Comparison of ENCODE assay signal across 18 cellular contexts in the genomic region with DNA sequence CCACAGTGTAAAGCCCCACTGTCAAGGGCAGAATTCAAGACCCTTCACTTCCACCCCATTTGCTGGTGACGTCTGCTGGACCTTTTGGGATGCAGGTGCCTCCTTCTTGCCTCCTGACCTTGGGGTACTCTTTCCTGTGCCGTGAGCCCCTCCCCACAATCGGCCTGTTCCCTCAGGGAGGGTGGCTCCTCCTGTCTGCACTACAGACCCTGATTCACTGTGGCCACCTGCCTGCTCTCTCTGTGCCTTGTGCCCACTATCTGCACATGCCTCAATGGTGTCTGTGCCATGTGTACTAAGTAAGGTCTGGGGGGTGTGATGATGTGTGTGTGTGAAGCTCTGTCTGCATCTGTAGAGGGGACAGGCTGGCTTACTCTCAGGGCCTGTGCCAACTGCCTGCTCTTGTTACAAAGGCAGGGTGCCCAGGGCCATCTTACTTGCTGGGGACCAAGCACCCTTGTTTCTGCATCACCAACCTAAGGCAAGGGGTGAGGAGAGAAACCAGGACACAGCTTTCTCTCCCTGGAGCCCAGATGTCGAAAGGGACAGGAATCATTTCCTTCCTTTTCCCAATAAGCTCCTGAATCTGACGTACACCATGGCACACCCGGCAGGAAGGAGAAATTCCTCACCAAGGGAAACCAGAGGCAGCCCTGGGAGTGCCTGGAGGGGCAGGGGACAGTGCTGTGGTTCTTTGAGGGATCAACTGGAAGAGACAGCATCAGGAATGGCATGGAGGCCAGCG. TPM values are rescaled to one million over a fixed set of nuclear protein-coding genes. Genes with fewer than 3 reads are reported as not detected.
DNase-seq lines count a peak whose midpoint lies in the region; ATAC-seq, FAIRE-seq and TF ChIP-seq lines count a peak whose summit lies in the region.
"Had no signal": no experiment of that assay in that cellular context is flagged by ENCODE, and none has a peak within 500 bp of the region (broad histone marks: within the 10 kb centered on the region; RNA-seq: fewer than 3 reads in every experiment).

No MANE protein-coding gene starts in this region.

- no peak overlapping the region for H2BK15ac ChIP-seq in H1 (ENCODE audit: low read length)

- no peak overlapping the region for H2BK120ac ChIP-seq in H1 (replicated peaks; ENCODE audit: low read depth, low read length)

- H3K4me3 ChIP-seq in heart left ventricle (peak overlapping the region in 8 of 12 donors; percentile 8 to 73 (median 24)), H1 (ENCODE audit: extremely low read depth in 1 of 4, insufficient read depth in 2 of 4, low read depth in 3 of 4, low read length in 4 of 4) (no peak overlapping the region), thyroid gland (replicated peaks in 1 of 3) (no peak overlapping the region)
- H3K4me3 ChIP-seq: A549, adrenal gland, mucosa of descending colon had no signal

- peaks cover 2% of the 10 kb centered on the region for H3K27me3 Mint-ChIP-seq in neural crest cell (ENCODE audit: low read depth)
- H3K27me3 Mint-ChIP-seq: activated CD4-positive, alpha-beta memory T cell treated with anti-CD3 and anti-CD28 coated beads for 36 hours; progenitor cell of endocrine pancreas; type B pancreatic cell had no signal

- no peak for TF ChIP-seq CTCF in heart left ventricle (IDR thresholded peaks at IDR 0.05)
- no peak for TF ChIP-seq CTCF in H1 (IDR thresholded peaks at IDR 0.05; ENCODE audit: control extremely low read depth in 1 of 3, insufficient read depth in 1 of 3, low read depth in 1 of 3, low read length in 3 of 3)
- no peak for TF ChIP-seq CTCF in neural crest cell (conservative IDR thresholded peaks at IDR 0.05)
- TF ChIP-seq CTCF in thyroid gland (IDR thresholded peaks at IDR 0.05), result no peak

- H4K5ac ChIP-seq in H1 (ENCODE audit: insufficient read length, low read depth, low read length), result no peak overlapping the region

- no peak overlapping the region for H3K14ac ChIP-seq in H1 (ENCODE audit: insufficient read length)

- FAIRE-seq in H1 (lab: Jason Lieb, UNC), result no peak
- FAIRE-seq: A549 had no signal

- DNase-seq in heart left ventricle (peak in 1 of 5 donors; percentile 42), left cardiac atrium (no peak), H1 (ENCODE audit: low read depth in 1 of 2, low spot score in 2 of 2) (no peak), neural crest cell (ENCODE audit: low read depth, low spot score) (no peak), thyroid gland (no peak), DMS153 (lab: John Stamatoyannopoulos, UW) (no peak)
- DNase-seq in stimulated activated naive CD4-positive, alpha-beta T cell (lab: John Stamatoyannopoulos, UW), result no peak
- DNase-seq: activated CD4-positive, alpha-beta memory T cell treated with anti-CD3 and anti-CD28 coated beads for 36 hours; immature natural killer cell; MM.1S; mucosa of descending colon; NCI-H2029 treated with DMSO at 0.1 percent for 48 hours; NCI-H69 had no signal

- H2AFZ ChIP-seq in H1 (ENCODE audit: low read length), result no peak overlapping the region

- no peaks in the 10 kb centered on the region for H3K9me3 Mint-ChIP-seq in neural crest cell
- H3K9me3 Mint-ChIP-seq: activated CD4-positive, alpha-beta memory T cell treated with anti-CD3 and anti-CD28 coated beads for 36 hours; immature natural killer cell; type B pancreatic cell had no signal

- 68 to 77% (median 69%) methylated on average over 6 to 7 of the region's 7 CpGs for WGBS in heart left ventricle, 4 donors
- 87% methylated on average over 7 of the region's 7 CpGs; no CpG with 5 or more reads in 1 of the 2 experiments for WGBS in H1 (ENCODE audit: extremely low coverage in 1 of 2, insufficient coverage in 1 of 2, insufficient read length in 1 of 2, insufficient replicate concordance in 2 of 2, low coverage in 1 of 2, low lambda C conversion rate in 2 of 2, missing lambda C conversion rate in 1 of 2), 2 experiments
- WGBS in thyroid gland, 2 donors, result 77 to 85% methylated on average over 7 of the region's 7 CpGs

- no peaks in the 10 kb centered on the region for H3K36me3 Mint-ChIP-seq in neural crest cell (ENCODE audit: low read depth)

- H3K56ac ChIP-seq in H1 (replicated peaks; ENCODE audit: insufficient read length, low read depth, low read length), result no peak overlapping the region

- H3K27ac ChIP-seq in heart left ventricle (peak overlapping the region; percentile 22 to 98 (median 78)), H1 (ENCODE audit: low read depth, low read length) (no peak overlapping the region), thyroid gland (peak overlapping the region; percentile 12 to 74 (median 58))
- H3K27ac ChIP-seq: A549 had no signal

- peak overlapping the region; percentile 61 for H3K4me3 Mint-ChIP-seq in neural crest cell
- H3K4me3 Mint-ChIP-seq: activated CD4-positive, alpha-beta memory T cell treated with anti-CD3 and anti-CD28 coated beads for 36 hours; immature natural killer cell; type B pancreatic cell had no signal

- no peak overlapping the region for H4K91ac ChIP-seq in H1 (replicated peaks; ENCODE audit: insufficient read length, low read length)

- H3K79me2 ChIP-seq in H1 (ENCODE audit: control insufficient read depth in 1 of 2, insufficient read depth in 2 of 2, low read length in 2 of 2), result no peaks in the 10 kb centered on the region

- H3K36me3 ChIP-seq in heart left ventricle (peaks cover 0 to 23% (median 17%) of the 10 kb centered on the region in 9 donors), H1 (ENCODE audit: control insufficient read depth in 2 of 4, insufficient read depth in 4 of 4, low read length in 3 of 4) (no peaks in the 10 kb centered on the region), thyroid gland (peaks cover 8 to 9% of the 10 kb centered on the region in 2 donors)

- no peak for TF ChIP-seq RAD21 in H1 (IDR thresholded peaks at IDR 0.05 in 1 of 2, conservative IDR thresholded peaks at IDR 0.05 in 1 of 2; ENCODE audit: low read depth in 2 of 2, low read length in 2 of 2)

- ATAC-seq in heart left ventricle (peak in 1 of 4 donors; percentile 50), left cardiac atrium (no peak), HG02588 (IDR thresholded peaks at IDR 0.05; ENCODE audit: unreplicated experiment) (no peak)
- ATAC-seq: A549, mucosa of descending colon had no signal

- no peak overlapping the region for H3K4ac ChIP-seq in H1 (replicated peaks; ENCODE audit: insufficient read length, low read depth, low read length)

- TF ChIP-seq EP300 in H1 (IDR thresholded peaks at IDR 0.05; ENCODE audit: borderline replicate concordance in 1 of 2, low read depth in 2 of 2, low read length in 2 of 2), result no peak

- no peak overlapping the region; the same call in 1 of the 2 replicates for H4K8ac ChIP-seq in H1 (ENCODE audit: extremely low read depth, insufficient read depth, low read length)

- H2AK5ac ChIP-seq in H1 (ENCODE audit: low read depth, low read length), result no peak overlapping the region

- no peak overlapping the region for H2BK20ac ChIP-seq in H1 (ENCODE audit: low read length)

- 0 out of 2 replicates have a peak overlapping the region, but pooled peaks have one; percentile 17 for H2BK12ac ChIP-seq in H1 (ENCODE audit: low read depth, low read length)

- H3K18ac ChIP-seq in H1 (ENCODE audit: extremely low read depth, low read length), result no peak overlapping the region

- no peak overlapping the region for H2BK5ac ChIP-seq in H1 (ENCODE audit: low read depth, low read length)

- no peaks in the 10 kb centered on the region; the same call in 1 of the 2 replicates for H3K79me1 ChIP-seq in H1 (ENCODE audit: low read depth, low read length)

- H3K27me3 ChIP-seq in heart left ventricle (no peaks in the 10 kb centered on the region), H1 (replicated peaks in 1 of 4; ENCODE audit: control insufficient read depth in 3 of 4, extremely low read depth in 1 of 4, insufficient read depth in 3 of 4, low read length in 3 of 4) (peaks cover 0 to 17% (median 6%) of the 10 kb centered on the region in 4 experiments; a peak in 4 of 7 replicates), thyroid gland (no peaks in the 10 kb centered on the region)
- H3K27me3 ChIP-seq: adrenal gland had no signal

- no peak overlapping the region for H3K9ac ChIP-seq in H1 (replicated peaks in 1 of 4; ENCODE audit: extremely low read depth in 1 of 4, low read depth in 3 of 4, low read length in 3 of 4)

- H3K27ac Mint-ChIP-seq in neural crest cell (ENCODE audit: unreplicated experiment), result peak overlapping the region; percentile 92
- H3K27ac Mint-ChIP-seq: activated CD4-positive, alpha-beta memory T cell treated with anti-CD3 and anti-CD28 coated beads for 36 hours; progenitor cell of endocrine pancreas; type B pancreatic cell had no signal

- TF ChIP-seq POLR2A in heart left ventricle (IDR thresholded peaks at IDR 0.05) (no peak), H1 (IDR thresholded peaks at IDR 0.05; ENCODE audit: control extremely low read depth in 1 of 2, low read depth in 2 of 2, low read length in 2 of 2) (no peak), thyroid gland (IDR thresholded peaks at IDR 0.05) (no peak)

- CTCF ChIA-PET in H1 (lab: Charles Lee; ENCODE audit: partially characterized antibody), result interaction anchor here (0.8 to 8.0 kb wide), 6 partner anchors 11 to 908 kb away, joined by 3 to 60 read pairs (median 4); no protein-coding TSS in a partner anchor

- no peaks in the 10 kb centered on the region; the same call in 1 of the 2 replicates for H3K23me2 ChIP-seq in H1 (ENCODE audit: low read depth, low read length)

- H3K23ac ChIP-seq in H1 (ENCODE audit: insufficient read length), result no peak overlapping the region

- H3K4me2 ChIP-seq in H1 (ENCODE audit: insufficient read depth in 1 of 2, low read depth in 2 of 2, low read length in 2 of 2), result no peak overlapping the region
- H3K4me2 ChIP-seq: A549 had no signal

- H3K4me1 Mint-ChIP-seq in neural crest cell, result peaks cover 46% of the 10 kb centered on the region

- peaks cover 2 to 11% of the 10 kb centered on the region in 2 experiments for H4K20me1 ChIP-seq in H1 (replicated peaks in 1 of 2; ENCODE audit: control insufficient read depth in 1 of 2, insufficient read depth in 2 of 2, low read length in 2 of 2)

- no peaks in the 10 kb centered on the region for H3K9me3 ChIP-seq in heart left ventricle
- H3K9me3 ChIP-seq in H1 (ENCODE audit: insufficient read depth in 2 of 2, low read depth in 1 of 2, low read length in 1 of 2), result no peaks in the 10 kb centered on the region
- no peaks in the 10 kb centered on the region for H3K9me3 ChIP-seq in thyroid gland
- H3K9me3 ChIP-seq: A549, adrenal gland, mucosa of descending colon had no signal

- H3K4me1 ChIP-seq in heart left ventricle (peaks cover 7 to 85% (median 66%) of the 10 kb centered on the region in 12 donors), H1 (replicated peaks in 1 of 4; ENCODE audit: control insufficient read depth in 3 of 4, insufficient read depth in 4 of 4, low read length in 3 of 4) (peaks cover 0 to 13% (median 8%) of the 10 kb centered on the region in 4 experiments; a peak in 5 of 7 replicates), thyroid gland (peaks cover 10 to 54% of the 10 kb centered on the region in 2 donors)

- POLR2A ChIA-PET in H1 (lab: Charles Lee; ENCODE audit: partially characterized antibody), result interaction anchor here (1.1 to 1.4 kb wide), 3 partner anchors 11 to 33 kb away, joined by 3 to 4 read pairs (median 3); no protein-coding TSS in a partner anchor

- intact Hi-C loops in heart left ventricle (cut with DNase I), result loop anchor here in 1 of 10 donors (1.0 kb wide), 1 partner anchor 10 kb away; no protein-coding TSS in a partner anchor
- intact Hi-C loops in left cardiac atrium (cut with DNase I), result no loop called here
- intact Hi-C loops in thyroid gland (cut with DNase I), result no loop called here

RNA-seq across cellular contexts. Expression of a gene that starts 3.7 kb away (rescaled TPM):
- total RNA-seq in heart left ventricle (10 to 100 TPM; 13.9 to 51.1 (median 21.1) TPM), left cardiac atrium (10 to 100 TPM; 33.1 TPM), neural crest cell (44.1 and 49.8 TPM in 2 replicates), thyroid gland (10 to 100 TPM; 19.5 to 27.5 (median 26.2) TPM)
- polyA plus RNA-seq in heart left ventricle (10 to 100 TPM; 12.1 to 19.3 TPM), H1 (2011; rRNA removed) (12.4 and 17.7 TPM in 2 replicates)
- total RNA-seq in H1 (2021; fragmentation: NEBNext Ultra II Directional; extraction: Animal tissue kit (Norgen Biotek cat#: 25700)), result 21.9 and 22.8 TPM in 2 replicates
- polyA plus RNA-seq in H1 (2011; cell fraction: cytosol; rRNA removed), result 16.1 TPM
- polyA plus RNA-seq in H1 (2011; cell fraction: nucleus; rRNA removed), result 29.8 TPM
- polyA plus RNA-seq in H1 (2012, experiment 1 of 2), result 10.6 to 14.5 TPM (median 13.2 TPM) in 4 replicates
- polyA plus RNA-seq in H1 (2012, experiment 2 of 2), result 12.1 TPM
- 13.9 TPM for polyA plus RNA-seq in H1 (2013, experiment 1 of 2)
- polyA plus RNA-seq in H1 (2013, experiment 2 of 2), result 12.0 TPM
- 7.1 and 10.5 TPM in 2 replicates for polyA minus RNA-seq in H1 (2011; rRNA and poly(A)+ RNA removed)
- polyA minus RNA-seq in H1 (2011; cell fraction: cytosol; rRNA and poly(A)+ RNA removed), result 9.5 TPM
- 7.6 TPM for polyA minus RNA-seq in H1 (2011; cell fraction: nucleus; rRNA and poly(A)+ RNA removed)

RNA-seq across cellular contexts. Expression of a gene that starts 33.6 kb away (rescaled TPM):
- total RNA-seq in heart left ventricle (10 to 100 TPM in 7 of 9 donors, 1 to 10 TPM in 2; 9.6 to 12.9 (median 11.2) TPM), left cardiac atrium (10 to 100 TPM; 13.5 to 16.2 TPM), neural crest cell (77.0 and 77.5 TPM in 2 replicates), thyroid gland (10 to 100 TPM; 24.7 to 39.3 (median 29.3) TPM)
- polyA plus RNA-seq in heart left ventricle (1 to 10 TPM; 9.5 to 9.9 TPM), H1 (2011; rRNA removed) (30.4 and 45.6 TPM in 2 replicates)
- total RNA-seq in H1 (2021; fragmentation: NEBNext Ultra II Directional; extraction: Animal tissue kit (Norgen Biotek cat#: 25700)), result 49.3 and 52.8 TPM in 2 replicates
- 34.6 TPM for polyA plus RNA-seq in H1 (2011; cell fraction: cytosol; rRNA removed)
- 149 TPM for polyA plus RNA-seq in H1 (2011; cell fraction: nucleus; rRNA removed)
- 42.4 to 52.2 TPM (median 45.4 TPM) in 4 replicates for polyA plus RNA-seq in H1 (2012, experiment 1 of 2)
- polyA plus RNA-seq in H1 (2012, experiment 2 of 2), result 33.2 TPM
- polyA plus RNA-seq in H1 (2013, experiment 1 of 2), result 34.1 TPM
- polyA plus RNA-seq in H1 (2013, experiment 2 of 2), result 28.9 TPM
- 28.2 and 37.9 TPM in 2 replicates for polyA minus RNA-seq in H1 (2011; rRNA and poly(A)+ RNA removed)
- 20.9 TPM for polyA minus RNA-seq in H1 (2011; cell fraction: cytosol; rRNA and poly(A)+ RNA removed)
- polyA minus RNA-seq in H1 (2011; cell fraction: nucleus; rRNA and poly(A)+ RNA removed), result 89.8 TPM

Comparison
In these comparisons a context has a peak if more than half of its experiments do, and no peak if none do; other contexts are left out.
1. H3K4me3 ChIP-seq: peak in heart left ventricle (8 of 12); none in H1 (0 of 4) and thyroid gland (0 of 3).